In genomic region chr19:1812426-1813196, GRCh38 we compare ENCODE assay signal across 8 cellular contexts. TPM values are rescaled to one million over a fixed set of nuclear protein-coding genes. Genes with fewer than 3 reads are reported as not detected.
DNase-seq lines count a peak whose midpoint lies in the region; ATAC-seq and FAIRE-seq lines count a peak whose summit lies in the region.

No MANE protein-coding gene starts in this region.

- peak; percentile 74 for ATAC-seq in GM21619 (IDR thresholded peaks at IDR 0.05; ENCODE audit: unreplicated experiment)
- ATAC-seq in natural killer cell treated with Interleukin-12 subunit alpha and Interleukin-12 subunit beta and Interleukin-15 and Interleukin-18, amount 100 ng/mL, for 72 hours: peak; percentile 93

- H3K9me3 Mint-ChIP-seq in activated T-helper 1 cell treated with anti-CD3 and anti-CD28 coated beads, Interleukin-12 subunit alpha, Interleukin-12 subunit beta, Interleukin-2, Interleukin-4 antibody, amounts not matched to agents 30 ng/mL and 10 ng/mL and 1 ng/mL, durations not matched to agents 14 hours and 24 hours and 36 hours: no peaks in the 10 kb centered on the region
- H3K9me3 Mint-ChIP-seq in natural killer cell treated with Interleukin-12 subunit alpha and Interleukin-12 subunit beta and Interleukin-15 and Interleukin-18, amount 100 ng/mL, for 72 hours: no peaks in the 10 kb centered on the region

- peak overlapping the region; percentile 77 for H3K4me3 ChIP-seq in Jurkat, Clone E6-1 (ENCODE audit: low read length)

- FAIRE-seq in RCC 7860 (lab: Jason Lieb, UNC): peak; percentile 86

- H3K4me1 Mint-ChIP-seq in activated T-helper 1 cell treated with anti-CD3 and anti-CD28 coated beads, Interleukin-12 subunit alpha, Interleukin-12 subunit beta, Interleukin-2, Interleukin-4 antibody, amounts not matched to agents 30 ng/mL and 10 ng/mL and 1 ng/mL, durations not matched to agents 14 hours and 24 hours and 36 hours (ENCODE audit: low read depth): peaks cover 18% of the 10 kb centered on the region
- peaks cover 10 to 11% of the 10 kb centered on the region in 2 donors for H3K4me1 Mint-ChIP-seq in natural killer cell treated with Interleukin-12 subunit alpha and Interleukin-12 subunit beta and Interleukin-15 and Interleukin-18, amount 100 ng/mL, for 72 hours (ENCODE audit: low read depth in 2 of 2)

- no peaks in the 10 kb centered on the region for H3K27me3 Mint-ChIP-seq in activated T-helper 1 cell treated with anti-CD3 and anti-CD28 coated beads, Interleukin-12 subunit alpha, Interleukin-12 subunit beta, Interleukin-2, Interleukin-4 antibody, amounts not matched to agents 30 ng/mL and 10 ng/mL and 1 ng/mL, durations not matched to agents 14 hours and 24 hours and 36 hours (ENCODE audit: insufficient read depth)
- no peaks in the 10 kb centered on the region for H3K27me3 Mint-ChIP-seq in natural killer cell treated with Interleukin-12 subunit alpha and Interleukin-12 subunit beta and Interleukin-15 and Interleukin-18, amount 100 ng/mL, for 72 hours

- peaks cover 3% of the 10 kb centered on the region for H3K36me3 Mint-ChIP-seq in activated T-helper 1 cell treated with anti-CD3 and anti-CD28 coated beads, Interleukin-12 subunit alpha, Interleukin-12 subunit beta, Interleukin-2, Interleukin-4 antibody, amounts not matched to agents 30 ng/mL and 10 ng/mL and 1 ng/mL, durations not matched to agents 14 hours and 24 hours and 36 hours (ENCODE audit: low read depth)
- H3K36me3 Mint-ChIP-seq in natural killer cell treated with Interleukin-12 subunit alpha and Interleukin-12 subunit beta and Interleukin-15 and Interleukin-18, amount 100 ng/mL, for 72 hours: no peaks in the 10 kb centered on the region

- peak overlapping the region; percentile 93 for H3K4me3 Mint-ChIP-seq in activated T-helper 1 cell treated with anti-CD3 and anti-CD28 coated beads, Interleukin-12 subunit alpha, Interleukin-12 subunit beta, Interleukin-2, Interleukin-4 antibody, amounts not matched to agents 30 ng/mL and 10 ng/mL and 1 ng/mL, durations not matched to agents 14 hours and 24 hours and 36 hours
- peak overlapping the region; percentile 91 for H3K4me3 Mint-ChIP-seq in natural killer cell treated with Interleukin-12 subunit alpha and Interleukin-12 subunit beta and Interleukin-15 and Interleukin-18, amount 100 ng/mL, for 72 hours

- intact Hi-C loops in activated T-helper 1 cell treated with anti-CD3 and anti-CD28 coated beads, Interleukin-12 subunit alpha, Interleukin-12 subunit beta, Interleukin-2, Interleukin-4 antibody, amounts not matched to agents 30 ng/mL and 10 ng/mL and 1 ng/mL, durations not matched to agents 14 hours and 24 hours and 36 hours (cut with micrococcal nuclease): loop anchor here (1.0 kb wide), 6 partner anchors 14 to 322 kb away; partner anchors contain the start of genes MEX3D, PCSK4, REXO1 and UQCR11

- H3K27ac Mint-ChIP-seq in activated T-helper 1 cell treated with anti-CD3 and anti-CD28 coated beads, Interleukin-12 subunit alpha, Interleukin-12 subunit beta, Interleukin-2, Interleukin-4 antibody, amounts not matched to agents 30 ng/mL and 10 ng/mL and 1 ng/mL, durations not matched to agents 14 hours and 24 hours and 36 hours: peak overlapping the region; percentile 97
- peak overlapping the region; percentile 73 to 93 for H3K27ac Mint-ChIP-seq in natural killer cell treated with Interleukin-12 subunit alpha and Interleukin-12 subunit beta and Interleukin-15 and Interleukin-18, amount 100 ng/mL, for 72 hours

- DNase-seq in DMS79 (lab: John Stamatoyannopoulos, UW) (peak; percentile 89), RCC 7860 (ENCODE audit: low spot score) (peak; percentile 94), fibroblast of peridontal ligament (ENCODE audit: extremely low read depth) (peak; percentile 80)
- peak; percentile 97 for DNase-seq in Jurkat, Clone E6-1 (ENCODE audit: low read depth, low spot score)
- peak; percentile 92 for DNase-seq in activated T-helper 1 cell treated with anti-CD3 and anti-CD28 coated beads, Interleukin-12 subunit alpha, Interleukin-12 subunit beta, Interleukin-2, Interleukin-4 antibody, amounts not matched to agents 30 ng/mL and 10 ng/mL and 1 ng/mL, durations not matched to agents 14 hours and 24 hours and 36 hours (ENCODE audit: low spot score)
- DNase-seq in natural killer cell treated with Interleukin-12 subunit alpha and Interleukin-12 subunit beta and Interleukin-15 and Interleukin-18, amount 100 ng/mL, for 72 hours (ENCODE audit: low spot score): peak; percentile 96
- DNase-seq in stimulated activated naive CD4-positive, alpha-beta T cell treated with Interleukin-2 at 50 U/mL for 16 hours (lab: John Stamatoyannopoulos, UW): peak; percentile 84

RNA-seq across cellular contexts. Expression of gene ATP8B3, which starts 0.5 kb away (rescaled TPM):
- polyA plus RNA-seq in Jurkat, Clone E6-1 (2012; ENCODE audit: insufficient read depth, insufficient read length): 19.0 TPM
- total RNA-seq in activated T-helper 1 cell treated with anti-CD3 and anti-CD28 coated beads, Interleukin-12 subunit alpha, Interleukin-12 subunit beta, Interleukin-2, Interleukin-4 antibody, amounts not matched to agents 30 ng/mL and 10 ng/mL and 1 ng/mL, durations not matched to agents 14 hours and 24 hours and 36 hours: 4.1 and 5.0 TPM in 2 replicates
- 1 to 10 TPM; 2.3 to 2.8 TPM for total RNA-seq in natural killer cell treated with Interleukin-12 subunit alpha and Interleukin-12 subunit beta and Interleukin-15 and Interleukin-18, amount 100 ng/mL, for 72 hours

RNA-seq across cellular contexts. Expression of gene REXO1, which starts 35.7 kb away (rescaled TPM):
- polyA plus RNA-seq in Jurkat, Clone E6-1 (2012; ENCODE audit: insufficient read depth, insufficient read length): 27.1 TPM
- total RNA-seq in activated T-helper 1 cell treated with anti-CD3 and anti-CD28 coated beads, Interleukin-12 subunit alpha, Interleukin-12 subunit beta, Interleukin-2, Interleukin-4 antibody, amounts not matched to agents 30 ng/mL and 10 ng/mL and 1 ng/mL, durations not matched to agents 14 hours and 24 hours and 36 hours: 64.5 and 70.5 TPM in 2 replicates
- total RNA-seq in natural killer cell treated with Interleukin-12 subunit alpha and Interleukin-12 subunit beta and Interleukin-15 and Interleukin-18, amount 100 ng/mL, for 72 hours: 100 to 1,000 TPM in 1 of 2 donors, 10 to 100 TPM in 1; 69.1 to 103 TPM

RNA-seq across cellular contexts. Expression of gene KLF16, which starts 50.8 kb away (rescaled TPM):
- polyA plus RNA-seq in Jurkat, Clone E6-1 (2012; ENCODE audit: insufficient read depth, insufficient read length): 17.6 TPM
- total RNA-seq in activated T-helper 1 cell treated with anti-CD3 and anti-CD28 coated beads, Interleukin-12 subunit alpha, Interleukin-12 subunit beta, Interleukin-2, Interleukin-4 antibody, amounts not matched to agents 30 ng/mL and 10 ng/mL and 1 ng/mL, durations not matched to agents 14 hours and 24 hours and 36 hours: 34.5 and 39.1 TPM in 2 replicates
- 10 to 100 TPM; 18.0 to 49.8 TPM for total RNA-seq in natural killer cell treated with Interleukin-12 subunit alpha and Interleukin-12 subunit beta and Interleukin-15 and Interleukin-18, amount 100 ng/mL, for 72 hours

RNA-seq across cellular contexts. Expression of gene ONECUT3, which starts 59.3 kb away (rescaled TPM):
- not detected for polyA plus RNA-seq in Jurkat, Clone E6-1 (2012; ENCODE audit: insufficient read depth, insufficient read length)
- not detected in 2 replicates for total RNA-seq in activated T-helper 1 cell treated with anti-CD3 and anti-CD28 coated beads, Interleukin-12 subunit alpha, Interleukin-12 subunit beta, Interleukin-2, Interleukin-4 antibody, amounts not matched to agents 30 ng/mL and 10 ng/mL and 1 ng/mL, durations not matched to agents 14 hours and 24 hours and 36 hours
- total RNA-seq in natural killer cell treated with Interleukin-12 subunit alpha and Interleukin-12 subunit beta and Interleukin-15 and Interleukin-18, amount 100 ng/mL, for 72 hours: not detected

Comparison
In these comparisons a context has a peak if more than half of its experiments do, and no peak if none do; other contexts are left out.
1. Peak in every context shown above with its lines: DNase-seq, ATAC-seq and H3K4me3 ChIP-seq.